ENCODE assay signal across 1 cellular context in the genomic region with DNA sequence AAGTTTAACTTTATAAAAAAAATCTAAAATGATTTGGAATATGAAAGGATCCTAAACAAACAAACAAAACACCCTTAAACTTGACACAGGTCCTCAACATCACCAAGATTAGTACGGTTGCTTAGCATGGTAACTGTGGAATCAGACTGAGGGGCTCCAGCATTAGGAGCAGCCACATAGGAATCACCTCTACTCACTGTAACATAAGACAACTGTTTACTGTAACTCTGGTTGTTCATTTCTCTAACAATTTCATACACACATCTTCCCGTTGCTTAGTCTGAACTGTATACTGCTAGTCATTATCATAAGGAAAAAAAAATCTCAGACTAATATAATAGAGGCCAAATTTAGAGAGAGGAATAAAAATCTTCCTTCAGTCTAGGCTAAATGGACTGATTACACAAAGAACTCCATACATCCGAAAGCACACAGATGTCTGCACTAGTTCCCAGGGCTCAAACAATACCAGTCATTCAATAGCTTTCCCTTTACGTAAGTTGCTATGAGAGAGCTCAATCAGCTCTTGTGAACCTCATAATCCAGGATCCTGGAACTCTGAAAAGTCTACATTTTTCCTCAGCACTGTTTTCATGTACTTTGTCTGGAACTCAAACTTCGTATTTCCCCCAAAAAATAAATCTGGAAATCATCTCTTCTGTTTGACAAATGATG.
A peak's percentile ranks its signal among the peaks of the same experiment; 100 is the strongest.
TF ChIP-seq lines count a peak whose summit lies in the region.

No MANE protein-coding gene starts in this region.

TF ChIP-seq in HepG2, 621 proteins besides CTCF, POLR2A, EP300 and RAD21 (continued from another document and continues in another):
- TF ChIP-seq, protein P1, sequence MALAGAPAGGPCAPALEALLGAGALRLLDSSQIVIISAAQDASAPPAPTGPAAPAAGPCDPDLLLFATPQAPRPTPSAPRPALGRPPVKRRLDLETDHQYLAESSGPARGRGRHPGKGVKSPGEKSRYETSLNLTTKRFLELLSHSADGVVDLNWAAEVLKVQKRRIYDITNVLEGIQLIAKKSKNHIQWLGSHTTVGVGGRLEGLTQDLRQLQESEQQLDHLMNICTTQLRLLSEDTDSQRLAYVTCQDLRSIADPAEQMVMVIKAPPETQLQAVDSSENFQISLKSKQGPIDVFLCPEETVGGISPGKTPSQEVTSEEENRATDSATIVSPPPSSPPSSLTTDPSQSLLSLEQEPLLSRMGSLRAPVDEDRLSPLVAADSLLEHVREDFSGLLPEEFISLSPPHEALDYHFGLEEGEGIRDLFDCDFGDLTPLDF (CRISPR knock-in tag; IDR thresholded peaks at IDR 0.05), result no peak
- no peak for TF ChIP-seq MED8 (CRISPR knock-in tag; IDR thresholded peaks at IDR 0.05; ENCODE audit: insufficient replicate concordance)
- TF ChIP-seq, protein P2, sequence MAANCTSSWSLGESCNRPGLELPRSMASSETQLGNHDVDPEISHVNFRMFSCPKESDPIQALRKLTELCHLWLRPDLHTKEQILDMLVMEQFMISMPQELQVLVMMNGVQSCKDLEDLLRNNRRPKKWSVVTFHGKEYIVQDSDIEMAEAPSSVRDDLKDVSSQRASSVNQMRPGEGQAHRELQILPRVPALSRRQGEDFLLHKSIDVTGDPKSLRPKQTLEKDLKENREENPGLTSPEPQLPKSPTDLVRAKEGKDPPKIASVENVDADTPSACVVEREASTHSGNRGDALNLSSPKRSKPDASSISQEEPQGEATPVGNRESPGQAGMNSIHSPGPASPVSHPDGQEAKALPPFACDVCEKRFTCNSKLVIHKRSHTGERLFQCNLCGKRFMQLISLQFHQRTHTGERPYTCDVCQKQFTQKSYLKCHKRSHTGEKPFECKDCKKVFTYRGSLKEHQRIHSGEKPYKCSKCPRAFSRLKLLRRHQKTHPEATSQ (CRISPR knock-in tag; IDR thresholded peaks at IDR 0.05; ENCODE audit: borderline replicate concordance), result no peak
- TF ChIP-seq ZNF552 (CRISPR knock-in tag; IDR thresholded peaks at IDR 0.05; ENCODE audit: borderline replicate concordance), result no peak
- TF ChIP-seq, protein P3, sequence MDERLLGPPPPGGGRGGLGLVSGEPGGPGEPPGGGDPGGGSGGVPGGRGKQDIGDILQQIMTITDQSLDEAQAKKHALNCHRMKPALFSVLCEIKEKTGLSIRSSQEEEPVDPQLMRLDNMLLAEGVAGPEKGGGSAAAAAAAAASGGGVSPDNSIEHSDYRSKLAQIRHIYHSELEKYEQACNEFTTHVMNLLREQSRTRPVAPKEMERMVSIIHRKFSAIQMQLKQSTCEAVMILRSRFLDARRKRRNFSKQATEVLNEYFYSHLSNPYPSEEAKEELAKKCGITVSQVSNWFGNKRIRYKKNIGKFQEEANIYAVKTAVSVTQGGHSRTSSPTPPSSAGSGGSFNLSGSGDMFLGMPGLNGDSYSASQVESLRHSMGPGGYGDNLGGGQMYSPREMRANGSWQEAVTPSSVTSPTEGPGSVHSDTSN (CRISPR knock-in tag; IDR thresholded peaks at IDR 0.05), result no peak
- no peak for TF ChIP-seq ZNF12 (CRISPR knock-in tag; IDR thresholded peaks at IDR 0.05)
- TF ChIP-seq CBX1 (IDR thresholded peaks at IDR 0.05; ENCODE audit: low read depth), result no peak
- TF ChIP-seq ZFP1 (CRISPR knock-in tag; IDR thresholded peaks at IDR 0.05), result no peak
- TF ChIP-seq, protein P4, sequence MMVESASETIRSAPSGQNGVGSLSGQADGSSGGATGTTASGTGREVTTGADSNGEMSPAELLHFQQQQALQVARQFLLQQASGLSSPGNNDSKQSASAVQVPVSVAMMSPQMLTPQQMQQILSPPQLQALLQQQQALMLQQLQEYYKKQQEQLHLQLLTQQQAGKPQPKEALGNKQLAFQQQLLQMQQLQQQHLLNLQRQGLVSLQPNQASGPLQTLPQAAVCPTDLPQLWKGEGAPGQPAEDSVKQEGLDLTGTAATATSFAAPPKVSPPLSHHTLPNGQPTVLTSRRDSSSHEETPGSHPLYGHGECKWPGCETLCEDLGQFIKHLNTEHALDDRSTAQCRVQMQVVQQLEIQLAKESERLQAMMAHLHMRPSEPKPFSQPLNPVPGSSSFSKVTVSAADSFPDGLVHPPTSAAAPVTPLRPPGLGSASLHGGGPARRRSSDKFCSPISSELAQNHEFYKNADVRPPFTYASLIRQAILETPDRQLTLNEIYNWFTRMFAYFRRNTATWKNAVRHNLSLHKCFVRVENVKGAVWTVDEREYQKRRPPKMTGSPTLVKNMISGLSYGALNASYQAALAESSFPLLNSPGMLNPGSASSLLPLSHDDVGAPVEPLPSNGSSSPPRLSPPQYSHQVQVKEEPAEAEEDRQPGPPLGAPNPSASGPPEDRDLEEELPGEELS (CRISPR knock-in tag; IDR thresholded peaks at IDR 0.05), result 0 out of 2 replicates have a peak, but pooled peaks have one; percentile 18
- TF ChIP-seq ZNF382 (CRISPR knock-in tag; IDR thresholded peaks at IDR 0.05; ENCODE audit: borderline replicate concordance), result no peak
- TF ChIP-seq CBX2 (IDR thresholded peaks at IDR 0.05; ENCODE audit: low read depth, low read length), result no peak
- no peak for TF ChIP-seq CBX2 (CRISPR knock-in tag; IDR thresholded peaks at IDR 0.05; ENCODE audit: low read depth)
- TF ChIP-seq, protein P5, sequence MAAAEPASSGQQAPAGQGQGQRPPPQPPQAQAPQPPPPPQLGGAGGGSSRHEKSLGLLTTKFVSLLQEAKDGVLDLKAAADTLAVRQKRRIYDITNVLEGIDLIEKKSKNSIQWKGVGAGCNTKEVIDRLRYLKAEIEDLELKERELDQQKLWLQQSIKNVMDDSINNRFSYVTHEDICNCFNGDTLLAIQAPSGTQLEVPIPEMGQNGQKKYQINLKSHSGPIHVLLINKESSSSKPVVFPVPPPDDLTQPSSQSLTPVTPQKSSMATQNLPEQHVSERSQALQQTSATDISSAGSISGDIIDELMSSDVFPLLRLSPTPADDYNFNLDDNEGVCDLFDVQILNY (CRISPR knock-in tag; conservative IDR thresholded peaks at IDR 0.05), result no peak
- TF ChIP-seq PRMT3 (CRISPR knock-in tag; IDR thresholded peaks at IDR 0.05; ENCODE audit: borderline replicate concordance, low read depth), result no peak
- no peak for TF ChIP-seq ZNF432 (CRISPR knock-in tag; IDR thresholded peaks at IDR 0.05; ENCODE audit: borderline replicate concordance)
- TF ChIP-seq KMT2A (CRISPR knock-in tag; IDR thresholded peaks at IDR 0.05), result peak; percentile 87; the same call in 1 of the 2 replicates
- no peak for TF ChIP-seq DNMT3B (CRISPR knock-in tag; conservative IDR thresholded peaks at IDR 0.05)
- no peak for TF ChIP-seq ZSCAN22 (CRISPR knock-in tag; IDR thresholded peaks at IDR 0.05)
- TF ChIP-seq TBX2 (CRISPR knock-in tag; IDR thresholded peaks at IDR 0.05; ENCODE audit: borderline replicate concordance), result no peak
- TF ChIP-seq, protein P6, sequence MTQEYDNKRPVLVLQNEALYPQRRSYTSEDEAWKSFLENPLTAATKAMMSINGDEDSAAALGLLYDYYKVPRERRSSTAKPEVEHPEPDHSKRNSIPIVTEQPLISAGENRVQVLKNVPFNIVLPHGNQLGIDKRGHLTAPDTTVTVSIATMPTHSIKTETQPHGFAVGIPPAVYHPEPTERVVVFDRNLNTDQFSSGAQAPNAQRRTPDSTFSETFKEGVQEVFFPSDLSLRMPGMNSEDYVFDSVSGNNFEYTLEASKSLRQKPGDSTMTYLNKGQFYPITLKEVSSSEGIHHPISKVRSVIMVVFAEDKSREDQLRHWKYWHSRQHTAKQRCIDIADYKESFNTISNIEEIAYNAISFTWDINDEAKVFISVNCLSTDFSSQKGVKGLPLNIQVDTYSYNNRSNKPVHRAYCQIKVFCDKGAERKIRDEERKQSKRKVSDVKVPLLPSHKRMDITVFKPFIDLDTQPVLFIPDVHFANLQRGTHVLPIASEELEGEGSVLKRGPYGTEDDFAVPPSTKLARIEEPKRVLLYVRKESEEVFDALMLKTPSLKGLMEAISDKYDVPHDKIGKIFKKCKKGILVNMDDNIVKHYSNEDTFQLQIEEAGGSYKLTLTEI (CRISPR knock-in tag; conservative IDR thresholded peaks at IDR 0.05), result no peak
- no peak for TF ChIP-seq ZNF570 (CRISPR knock-in tag; IDR thresholded peaks at IDR 0.05; ENCODE audit: borderline replicate concordance)
- no peak for TF ChIP-seq ZNF282 (IDR thresholded peaks at IDR 0.05; ENCODE audit: partially characterized antibody)
- TF ChIP-seq FOXO1 (CRISPR knock-in tag; IDR thresholded peaks at IDR 0.05), result no peak
- TF ChIP-seq, protein P7, sequence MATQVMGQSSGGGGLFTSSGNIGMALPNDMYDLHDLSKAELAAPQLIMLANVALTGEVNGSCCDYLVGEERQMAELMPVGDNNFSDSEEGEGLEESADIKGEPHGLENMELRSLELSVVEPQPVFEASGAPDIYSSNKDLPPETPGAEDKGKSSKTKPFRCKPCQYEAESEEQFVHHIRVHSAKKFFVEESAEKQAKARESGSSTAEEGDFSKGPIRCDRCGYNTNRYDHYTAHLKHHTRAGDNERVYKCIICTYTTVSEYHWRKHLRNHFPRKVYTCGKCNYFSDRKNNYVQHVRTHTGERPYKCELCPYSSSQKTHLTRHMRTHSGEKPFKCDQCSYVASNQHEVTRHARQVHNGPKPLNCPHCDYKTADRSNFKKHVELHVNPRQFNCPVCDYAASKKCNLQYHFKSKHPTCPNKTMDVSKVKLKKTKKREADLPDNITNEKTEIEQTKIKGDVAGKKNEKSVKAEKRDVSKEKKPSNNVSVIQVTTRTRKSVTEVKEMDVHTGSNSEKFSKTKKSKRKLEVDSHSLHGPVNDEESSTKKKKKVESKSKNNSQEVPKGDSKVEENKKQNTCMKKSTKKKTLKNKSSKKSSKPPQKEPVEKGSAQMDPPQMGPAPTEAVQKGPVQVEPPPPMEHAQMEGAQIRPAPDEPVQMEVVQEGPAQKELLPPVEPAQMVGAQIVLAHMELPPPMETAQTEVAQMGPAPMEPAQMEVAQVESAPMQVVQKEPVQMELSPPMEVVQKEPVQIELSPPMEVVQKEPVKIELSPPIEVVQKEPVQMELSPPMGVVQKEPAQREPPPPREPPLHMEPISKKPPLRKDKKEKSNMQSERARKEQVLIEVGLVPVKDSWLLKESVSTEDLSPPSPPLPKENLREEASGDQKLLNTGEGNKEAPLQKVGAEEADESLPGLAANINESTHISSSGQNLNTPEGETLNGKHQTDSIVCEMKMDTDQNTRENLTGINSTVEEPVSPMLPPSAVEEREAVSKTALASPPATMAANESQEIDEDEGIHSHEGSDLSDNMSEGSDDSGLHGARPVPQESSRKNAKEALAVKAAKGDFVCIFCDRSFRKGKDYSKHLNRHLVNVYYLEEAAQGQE (IDR thresholded peaks at IDR 0.05; ENCODE audit: borderline replicate concordance in 1 of 2, low read depth in 1 of 2, low read length in 2 of 2), result peak in 1 of 2 experiments; percentile 27; a peak in 1 of 4 replicates
- no peak for TF ChIP-seq HOXA5 (CRISPR knock-in tag; IDR thresholded peaks at IDR 0.05)
- TF ChIP-seq HNF4A (CRISPR knock-in tag; IDR thresholded peaks at IDR 0.05), result peak; percentile 29; the same call in 1 of the 2 replicates
- TF ChIP-seq MEIS2 (CRISPR knock-in tag; IDR thresholded peaks at IDR 0.05), result no peak
- TF ChIP-seq ZNF350 (CRISPR knock-in tag; IDR thresholded peaks at IDR 0.05; ENCODE audit: borderline replicate concordance, low read depth), result no peak
- no peak for TF ChIP-seq ZBTB38 (CRISPR knock-in tag; IDR thresholded peaks at IDR 0.05)
- TF ChIP-seq ZNF563 (CRISPR knock-in tag; IDR thresholded peaks at IDR 0.05), result no peak
- TF ChIP-seq PRPF4 (IDR thresholded peaks at IDR 0.05; ENCODE audit: low read depth, low read length, poor library complexity, severe bottlenecking), result no peak
- no peak for TF ChIP-seq ZNF274 (CRISPR knock-in tag; IDR thresholded peaks at IDR 0.05)
- TF ChIP-seq FIP1L1 (IDR thresholded peaks at IDR 0.05; ENCODE audit: borderline replicate concordance, insufficient read depth, low read depth, low read length), result no peak
- TF ChIP-seq ZFP41 (CRISPR knock-in tag; IDR thresholded peaks at IDR 0.05; ENCODE audit: borderline replicate concordance), result no peak
- TF ChIP-seq, protein P8, sequence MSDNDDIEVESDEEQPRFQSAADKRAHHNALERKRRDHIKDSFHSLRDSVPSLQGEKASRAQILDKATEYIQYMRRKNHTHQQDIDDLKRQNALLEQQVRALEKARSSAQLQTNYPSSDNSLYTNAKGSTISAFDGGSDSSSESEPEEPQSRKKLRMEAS (IDR thresholded peaks at IDR 0.05), result no peak
- no peak for TF ChIP-seq ZNF225 (CRISPR knock-in tag; IDR thresholded peaks at IDR 0.05)
- TF ChIP-seq CHD4 (IDR thresholded peaks at IDR 0.05; ENCODE audit: borderline replicate concordance, low read length), result no peak
- no peak for TF ChIP-seq ZNF670 (CRISPR knock-in tag; IDR thresholded peaks at IDR 0.05; ENCODE audit: borderline replicate concordance)
- TF ChIP-seq, protein P9, sequence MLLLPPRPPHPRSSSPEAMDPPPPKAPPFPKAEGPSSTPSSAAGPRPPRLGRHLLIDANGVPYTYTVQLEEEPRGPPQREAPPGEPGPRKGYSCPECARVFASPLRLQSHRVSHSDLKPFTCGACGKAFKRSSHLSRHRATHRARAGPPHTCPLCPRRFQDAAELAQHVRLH (CRISPR knock-in tag; IDR thresholded peaks at IDR 0.05; ENCODE audit: borderline replicate concordance, low read depth), result no peak
- TF ChIP-seq, protein P10, sequence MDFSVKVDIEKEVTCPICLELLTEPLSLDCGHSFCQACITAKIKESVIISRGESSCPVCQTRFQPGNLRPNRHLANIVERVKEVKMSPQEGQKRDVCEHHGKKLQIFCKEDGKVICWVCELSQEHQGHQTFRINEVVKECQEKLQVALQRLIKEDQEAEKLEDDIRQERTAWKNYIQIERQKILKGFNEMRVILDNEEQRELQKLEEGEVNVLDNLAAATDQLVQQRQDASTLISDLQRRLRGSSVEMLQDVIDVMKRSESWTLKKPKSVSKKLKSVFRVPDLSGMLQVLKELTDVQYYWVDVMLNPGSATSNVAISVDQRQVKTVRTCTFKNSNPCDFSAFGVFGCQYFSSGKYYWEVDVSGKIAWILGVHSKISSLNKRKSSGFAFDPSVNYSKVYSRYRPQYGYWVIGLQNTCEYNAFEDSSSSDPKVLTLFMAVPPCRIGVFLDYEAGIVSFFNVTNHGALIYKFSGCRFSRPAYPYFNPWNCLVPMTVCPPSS (IDR thresholded peaks at IDR 0.05), result no peak
- TF ChIP-seq ZNF232 (CRISPR knock-in tag; IDR thresholded peaks at IDR 0.05; ENCODE audit: borderline replicate concordance), result no peak
- TF ChIP-seq HDAC6 (IDR thresholded peaks at IDR 0.05; ENCODE audit: low read depth, low read length), result no peak
- TF ChIP-seq PHF8 (CRISPR knock-in tag; IDR thresholded peaks at IDR 0.05), result no peak
- TF ChIP-seq, protein P11, sequence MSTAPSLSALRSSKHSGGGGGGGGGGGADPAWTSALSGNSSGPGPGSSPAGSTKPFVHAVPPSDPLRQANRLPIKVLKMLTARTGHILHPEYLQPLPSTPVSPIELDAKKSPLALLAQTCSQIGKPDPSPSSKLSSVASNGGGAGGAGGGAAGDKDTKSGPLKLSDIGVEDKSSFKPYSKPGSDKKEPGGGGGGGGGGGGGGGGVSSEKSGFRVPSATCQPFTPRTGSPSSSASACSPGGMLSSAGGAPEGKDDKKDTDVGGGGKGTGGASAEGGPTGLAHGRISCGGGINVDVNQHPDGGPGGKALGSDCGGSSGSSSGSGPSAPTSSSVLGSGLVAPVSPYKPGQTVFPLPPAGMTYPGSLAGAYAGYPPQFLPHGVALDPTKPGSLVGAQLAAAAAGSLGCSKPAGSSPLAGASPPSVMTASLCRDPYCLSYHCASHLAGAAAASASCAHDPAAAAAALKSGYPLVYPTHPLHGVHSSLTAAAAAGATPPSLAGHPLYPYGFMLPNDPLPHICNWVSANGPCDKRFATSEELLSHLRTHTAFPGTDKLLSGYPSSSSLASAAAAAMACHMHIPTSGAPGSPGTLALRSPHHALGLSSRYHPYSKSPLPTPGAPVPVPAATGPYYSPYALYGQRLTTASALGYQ (CRISPR knock-in tag; IDR thresholded peaks at IDR 0.05), result peak; percentile 16; the same call in 1 of the 2 replicates
- no peak for TF ChIP-seq ZNF260 (CRISPR knock-in tag; IDR thresholded peaks at IDR 0.05; ENCODE audit: borderline replicate concordance, low read depth)
- TF ChIP-seq ZFP37 (CRISPR knock-in tag; IDR thresholded peaks at IDR 0.05; ENCODE audit: borderline replicate concordance), result no peak
- TF ChIP-seq AHR (CRISPR knock-in tag; IDR thresholded peaks at IDR 0.05), result no peak
